In genomic region chr13:30446122-30446500, GRCh38 we compare ENCODE assay signal across 10 cellular contexts. TPM values are rescaled to one million over a fixed set of nuclear protein-coding genes. Genes with fewer than 3 reads are reported as not detected.
DNase-seq lines count a peak whose midpoint lies in the region; ATAC-seq and TF ChIP-seq lines count a peak whose summit lies in the region.
"Had no signal": no experiment of that assay in that cellular context is flagged by ENCODE, and none has a peak within 500 bp of the region (broad histone marks: within the 10 kb centered on the region; RNA-seq: fewer than 3 reads in every experiment).

No MANE protein-coding gene starts in this region.

- H3K36me3 ChIP-seq in right atrium auricular region, result no peaks in the 10 kb centered on the region
- no peaks in the 10 kb centered on the region for H3K36me3 ChIP-seq in mesodermal cell (ENCODE audit: control insufficient read depth, insufficient read depth, low read length)
- H3K36me3 ChIP-seq in aorta (ENCODE audit: control insufficient read depth in 1 of 2, insufficient read depth in 2 of 2, low read length in 1 of 2), result no peaks in the 10 kb centered on the region

- H3K27ac ChIP-seq in right atrium auricular region (peak overlapping the region; percentile 70 to 76), mesodermal cell (ENCODE audit: low read depth, low read length, severe bottlenecking) (peak overlapping the region; percentile 62), aorta (ENCODE audit: low read depth in 1 of 2, low read length in 2 of 2) (peak overlapping the region in 1 of 2 donors; percentile 61)
- H3K27ac ChIP-seq: KMS-11 had no signal

- H3K27me3 ChIP-seq in right atrium auricular region (no peaks in the 10 kb centered on the region), aorta (ENCODE audit: control insufficient read depth in 1 of 2, insufficient read depth in 2 of 2, low read length in 1 of 2) (no peaks in the 10 kb centered on the region)

- ATAC-seq in Right ventricle myocardium inferior (no peak), aorta (ENCODE audit: low FRiP score) (peak; percentile 23)

- no peak for DNase-seq in right atrium auricular region (ENCODE audit: low spot score)
- no peak for DNase-seq in Right ventricle myocardium inferior (ENCODE audit: missing footprints)
- DNase-seq in astrocyte of the cerebellum (ENCODE audit: low read depth), result no peak
- no peak for DNase-seq in aorta
- DNase-seq in activated gamma-delta T cell treated with Interleukin-2 at 50 U/mL for 16 hours, result no peak
- no peak for DNase-seq in central memory CD4-positive, alpha-beta T cell
- DNase-seq in SHP77 (lab: John Stamatoyannopoulos, UW), result no peak

- in situ Hi-C loops in astrocyte of the cerebellum (cut with HindIII; ENCODE audit: low sequenced_read_pairs), result no loop called here

- intact Hi-C loops in Right ventricle myocardium inferior (cut with DNase I) (loop anchor here (1.0 kb wide), 1 partner anchor 18 kb away; no protein-coding TSS in a partner anchor), aorta (cut with DNase I) (loop anchor here in 1 of 2 donors (5.0 kb wide), 1 partner anchor 49 kb away; no protein-coding TSS in a partner anchor)

- 3 to 10% methylated on average over 3 to 6 of the region's 7 CpGs for WGBS in mesodermal cell (ENCODE audit: insufficient coverage in 2 of 2), 2 experiments
- 31% methylated on average over 7 of the region's 7 CpGs for WGBS in aorta, 2 donors

- H3K4me1 ChIP-seq in right atrium auricular region, result peaks cover 0 to 16% of the 10 kb centered on the region in 2 donors
- H3K4me1 ChIP-seq in mesodermal cell (ENCODE audit: control insufficient read depth, insufficient read depth, low read length, poor library complexity, severe bottlenecking), result peaks cover 6% of the 10 kb centered on the region
- H3K4me1 ChIP-seq in aorta (ENCODE audit: control insufficient read depth in 1 of 2, insufficient read depth in 2 of 2, low read length in 2 of 2), result no peaks in the 10 kb centered on the region

- H3K9me3 ChIP-seq in right atrium auricular region, result no peaks in the 10 kb centered on the region
- H3K9me3 ChIP-seq in mesodermal cell (ENCODE audit: control insufficient read depth, low read length), result no peaks in the 10 kb centered on the region
- no peaks in the 10 kb centered on the region for H3K9me3 ChIP-seq in aorta (ENCODE audit: control insufficient read depth, low read length)

- TF ChIP-seq CTCF in right atrium auricular region (IDR thresholded peaks at IDR 0.05) (no peak), astrocyte of the cerebellum (IDR thresholded peaks at IDR 0.05; ENCODE audit: low read depth, low read length, missing control alignments) (no peak)

- H3K4me3 ChIP-seq in right atrium auricular region (peak overlapping the region; percentile 23 to 45), astrocyte of the cerebellum (ENCODE audit: low read depth, low read length) (peak overlapping the region; percentile 19), mesodermal cell (ENCODE audit: extremely low read depth, insufficient read depth, low read length, poor library complexity, severe bottlenecking) (peak overlapping the region; percentile 14), aorta (ENCODE audit: low read length in 2 of 2) (no peak overlapping the region)

RNA-seq across cellular contexts. Expression of gene HMGB1, which starts 19.6 kb away (rescaled TPM):
- total RNA-seq in right atrium auricular region (100 to 1,000 TPM; 133 to 190 TPM), Right ventricle myocardium inferior (183 TPM), aorta (100 to 1,000 TPM; 213 to 235 TPM)
- 672 TPM for polyA plus RNA-seq in mesodermal cell (2013, experiment 1 of 2)
- 742 TPM for polyA plus RNA-seq in mesodermal cell (2013, experiment 2 of 2)
- polyA plus RNA-seq in aorta, result 100 to 1,000 TPM; 389 to 410 TPM

RNA-seq across cellular contexts. Expression of gene UBE2L5, which starts 23.8 kb away (rescaled TPM):
- total RNA-seq in right atrium auricular region, result 1 to 10 TPM in 1 of 2 donors, not detected in 1; 1.1 TPM
- not detected for total RNA-seq in Right ventricle myocardium inferior
- polyA plus RNA-seq in mesodermal cell (2013, experiment 1 of 2), result not detected
- not detected for polyA plus RNA-seq in mesodermal cell (2013, experiment 2 of 2)
- 1 to 10 TPM in 1 of 2 donors, not detected in 1; 1.7 TPM for total RNA-seq in aorta
- under 1 TPM in 1 of 2 donors, not detected in 1; 0.61 TPM for polyA plus RNA-seq in aorta
- total RNA-seq: Daoy had no signal

Comparison
In these comparisons a context has a peak if more than half of its experiments do, and no peak if none do; other contexts are left out.
1. H3K4me3 ChIP-seq: peak in right atrium auricular region (2 of 2), astrocyte of the cerebellum (single experiment) and mesodermal cell (single experiment); none in aorta (0 of 2).